In genomic region chr2:60530228-60530627, GRCh38 we compare ENCODE assay signal across 10 cellular contexts. TPM values are rescaled to one million over a fixed set of nuclear protein-coding genes. Genes with fewer than 3 reads are reported as not detected.
DNase-seq lines count a peak whose midpoint lies in the region; ATAC-seq and TF ChIP-seq lines count a peak whose summit lies in the region.
"Had no signal": no experiment of that assay in that cellular context is flagged by ENCODE, and none has a peak within 500 bp of the region (broad histone marks: within the 10 kb centered on the region; RNA-seq: fewer than 3 reads in every experiment).

No MANE protein-coding gene starts in this region.

- no peaks in the 10 kb centered on the region for H3K36me3 ChIP-seq in body of pancreas (replicated peaks in 1 of 2; ENCODE audit: insufficient read depth in 1 of 2, low read depth in 2 of 2)
- no peaks in the 10 kb centered on the region for H3K36me3 ChIP-seq in mucosa of stomach (ENCODE audit: control insufficient read depth, insufficient read depth, low read length)

- 6 to 14% methylated on average over 13 of the region's 13 CpGs for WGBS in body of pancreas, 2 donors

- H3K4me1 ChIP-seq in body of pancreas (peaks cover 64% of the 10 kb centered on the region), mucosa of stomach (ENCODE audit: control insufficient read depth, insufficient read depth, low read length) (peaks cover 36% of the 10 kb centered on the region)

- H3K27ac ChIP-seq in HL-60 (replicated peaks) (peak overlapping the region; percentile 4; the same call in 1 of the 2 replicates), body of pancreas (peak overlapping the region; percentile 55 to 86 (median 78))

- ATAC-seq in body of pancreas (peak; percentile 82), omental fat pad (ENCODE audit: low FRiP score) (no peak), HG03457 (IDR thresholded peaks at IDR 0.05; ENCODE audit: unreplicated experiment) (no peak), HG03045 (IDR thresholded peaks at IDR 0.05; ENCODE audit: unreplicated experiment) (no peak)

- DNase-seq in DMS53 (lab: John Stamatoyannopoulos, UW) (peak; percentile 86), HL-60 (ENCODE audit: low read depth in 1 of 2, low spot score in 1 of 2) (no peak), body of pancreas (peak; percentile 77 to 89 (median 86)), omental fat pad (ENCODE audit: low spot score) (no peak), GM03348 (ENCODE audit: low spot score) (no peak)
- DNase-seq: activated CD8-positive, alpha-beta memory T cell treated with anti-CD3 and anti-CD28 coated beads for 24 hours; posterior cingulate gyrus had no signal

- H3K27me3 ChIP-seq in HL-60 (ENCODE audit: insufficient read depth, poor library complexity, severe bottlenecking), result no peaks in the 10 kb centered on the region
- no peaks in the 10 kb centered on the region for H3K27me3 ChIP-seq in body of pancreas
- H3K27me3 ChIP-seq in mucosa of stomach (ENCODE audit: control insufficient read depth, insufficient read depth, low read length), result no peaks in the 10 kb centered on the region

- no peak for TF ChIP-seq POLR2A in body of pancreas (IDR thresholded peaks at IDR 0.05)

- TF ChIP-seq CTCF in HL-60 (IDR thresholded peaks at IDR 0.05; ENCODE audit: insufficient read depth, low read length) (no peak), body of pancreas (IDR thresholded peaks at IDR 0.05) (no peak), omental fat pad (IDR thresholded peaks at IDR 0.05) (no peak)

- intact Hi-C loops in body of pancreas (cut with DNase I), result no loop called here

- H3K4me3 ChIP-seq in HL-60 (replicated peaks; ENCODE audit: insufficient read depth, low read length) (no peak overlapping the region), body of pancreas (no peak overlapping the region), mucosa of stomach (ENCODE audit: low read length) (no peak overlapping the region)

- H3K9ac ChIP-seq in mucosa of stomach (ENCODE audit: low read length), result peak overlapping the region; percentile 8

- H3K9me3 ChIP-seq in body of pancreas, result no peaks in the 10 kb centered on the region
- no peaks in the 10 kb centered on the region for H3K9me3 ChIP-seq in mucosa of stomach (ENCODE audit: control insufficient read depth, low read length)

RNA-seq across cellular contexts. Expression of gene BCL11A, which starts 23.2 kb away (rescaled TPM):
- total RNA-seq in body of pancreas, result 10 to 100 TPM; 14.3 to 16.2 TPM
- 1 to 10 TPM in 2 of 4 donors, under 1 TPM in 2; 0.28 to 5.0 (median 1.1) TPM for total RNA-seq in omental fat pad

Comparison
In these comparisons a context has a peak if more than half of its experiments do, and no peak if none do; other contexts are left out.
1. DNase-seq: peak in DMS53 (single experiment) and body of pancreas (4 of 4); none in HL-60 (0 of 2), omental fat pad (single experiment) and GM03348 (single experiment).